ENCODE assay signal across 13 cellular contexts in the genomic region with DNA sequence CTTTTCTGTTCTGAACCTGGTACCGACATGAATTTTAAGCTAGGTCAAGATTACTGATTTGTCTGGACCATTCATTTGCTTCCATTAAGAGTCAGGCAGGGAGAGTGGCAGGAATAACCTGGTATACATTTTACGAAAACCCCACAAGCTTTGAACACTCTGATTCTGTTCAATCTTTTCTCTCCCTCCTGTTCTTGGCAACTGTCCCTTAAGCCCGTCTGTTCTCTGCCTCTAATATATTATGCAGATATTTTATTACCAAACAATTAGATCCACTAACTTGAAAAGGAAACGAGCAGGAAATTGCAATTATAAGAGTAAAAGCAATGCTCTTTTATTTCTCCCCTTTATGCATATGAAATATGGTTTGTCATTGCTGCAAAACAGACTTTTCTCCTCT.
A peak's percentile ranks its signal among the peaks of the same experiment; 100 is the strongest.
DNase-seq lines count a peak whose midpoint lies in the region; TF ChIP-seq lines count a peak whose summit lies in the region.
"Had no signal": no experiment of that assay in that cellular context is flagged by ENCODE, and none has a peak within 500 bp of the region (broad histone marks: within the 10 kb centered on the region; RNA-seq: fewer than 3 reads in every experiment).

No MANE protein-coding gene starts in this region.

- no peak overlapping the region for H3K9ac ChIP-seq in endodermal cell (ENCODE audit: extremely low read depth, low read length, poor library complexity, severe bottlenecking)

- no peak overlapping the region for H3K4me3 Mint-ChIP-seq in endodermal cell
- H3K4me3 Mint-ChIP-seq: CD14-positive monocyte; CD8-positive, alpha-beta T cell; H9 had no signal

- peaks cover 21% of the 10 kb centered on the region for H3K4me1 Mint-ChIP-seq in endodermal cell
- H3K4me1 Mint-ChIP-seq: CD14-positive monocyte had no signal

- H3K36me3 Mint-ChIP-seq in endodermal cell (ENCODE audit: low read depth), result no peaks in the 10 kb centered on the region
- H3K36me3 Mint-ChIP-seq: CD14-positive monocyte; CD8-positive, alpha-beta T cell had no signal

- no peak overlapping the region for H3K27ac Mint-ChIP-seq in endodermal cell
- H3K27ac Mint-ChIP-seq: CD8-positive, alpha-beta T cell; H9 had no signal

- no peaks in the 10 kb centered on the region for H3K9me3 ChIP-seq in endodermal cell (ENCODE audit: control insufficient read depth, low read length)
- H3K9me3 ChIP-seq: A549 had no signal

- TF ChIP-seq CTCF in endodermal cell (conservative IDR thresholded peaks at IDR 0.05), result no peak

- peak; percentile 61 for DNase-seq in DMS 273 (lab: John Stamatoyannopoulos, UW; ENCODE audit: unreplicated experiment)
- DNase-seq in DMS79 (lab: John Stamatoyannopoulos, UW), result peak; percentile 61
- DNase-seq in NCI-H1694 (lab: John Stamatoyannopoulos, UW), result peak; percentile 30
- DNase-seq in endodermal cell, result no peak
- DNase-seq in NCI-H2081 treated with DMSO at 0.1 percent for 48 hours (lab: John Stamatoyannopoulos, UW), result no peak
- DNase-seq in stimulated activated CD4-positive, alpha-beta T cell treated with anti-CD3 and anti-CD28 coated beads, Interleukin-4, amount 100 ng/mL, for 24 hours, result no peak
- DNase-seq: CD8-positive, alpha-beta T cell; COR-L47; GOT3; H9; IMR-90 had no signal

- H3K27me3 ChIP-seq in endodermal cell (ENCODE audit: control insufficient read depth, insufficient read depth, low read length, poor library complexity, severe bottlenecking), result no peaks in the 10 kb centered on the region

- H3K27ac ChIP-seq in endodermal cell (ENCODE audit: low read depth, low read length), result no peak overlapping the region
- H3K27ac ChIP-seq: A549 had no signal

- peak overlapping the region; percentile 11 for H3K4me3 ChIP-seq in endodermal cell (ENCODE audit: low read length)
- H3K4me3 ChIP-seq: A549 had no signal

- H3K36me3 ChIP-seq in endodermal cell (ENCODE audit: control insufficient read depth, insufficient read depth, low read length), result no peaks in the 10 kb centered on the region

- no peaks in the 10 kb centered on the region for H3K27me3 Mint-ChIP-seq in endodermal cell (ENCODE audit: insufficient read depth)

- H3K9me3 Mint-ChIP-seq in endodermal cell, result no peaks in the 10 kb centered on the region
- H3K9me3 Mint-ChIP-seq: CD8-positive, alpha-beta T cell; H9 had no signal

- peaks cover 3% of the 10 kb centered on the region for H3K4me1 ChIP-seq in endodermal cell (ENCODE audit: control insufficient read depth, insufficient read depth, low read length)
- H3K4me1 ChIP-seq: A549 had no signal

- 80 to 95% methylated on average over 1 to 3 of the region's 4 CpGs for WGBS in endodermal cell (ENCODE audit: insufficient coverage in 1 of 2, insufficient read length in 1 of 2), 2 experiments

Comparison
In these comparisons a context has a peak if more than half of its experiments do, and no peak if none do; other contexts are left out.
1. DNase-seq: peak in DMS 273 (single experiment), DMS79 (single experiment) and NCI-H1694 (single experiment); none in endodermal cell (single experiment), NCI-H2081 treated with DMSO at 0.1 percent for 48 hours (single experiment) and stimulated activated CD4-positive, alpha-beta T cell treated with anti-CD3 and anti-CD28 coated beads, Interleukin-4, amount 100 ng/mL, for 24 hours (single experiment).